1 cellular context compared by ENCODE assay signal in the genomic region with DNA sequence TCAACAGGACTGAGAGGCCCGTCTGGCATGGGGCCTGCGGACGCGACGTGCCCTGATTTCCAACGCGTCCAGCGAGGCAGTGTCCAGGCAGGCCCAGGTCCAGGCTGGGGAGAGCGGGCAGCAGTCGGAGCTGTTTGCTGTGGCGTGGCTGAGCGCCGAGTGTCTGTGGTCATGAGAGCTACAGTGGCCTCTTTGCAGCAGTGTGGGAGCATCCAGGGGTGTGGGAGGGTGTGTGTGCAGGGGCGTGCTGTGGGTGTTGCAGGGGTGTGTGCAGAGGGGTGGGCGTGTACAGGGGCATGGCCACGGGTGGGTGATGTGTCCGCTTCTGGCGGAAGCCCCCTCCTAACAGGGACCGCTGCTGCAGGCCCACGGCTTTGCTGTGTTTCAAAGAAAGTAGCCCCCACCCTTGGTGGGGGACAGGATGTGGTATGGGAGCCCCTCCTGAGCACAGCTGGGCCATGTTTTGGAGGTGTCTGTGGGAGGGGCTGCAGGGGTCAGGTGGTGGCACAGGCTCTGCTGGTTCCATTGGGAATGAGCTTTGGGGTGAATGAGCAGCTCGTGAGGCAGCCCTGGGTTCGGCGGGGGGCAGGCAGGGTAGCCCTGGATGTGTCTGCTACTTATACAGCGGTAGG.
TF ChIP-seq lines count a peak whose summit lies in the region.

No MANE protein-coding gene starts in this region.

TF ChIP-seq in HepG2, 621 proteins besides CTCF, POLR2A, EP300 and RAD21:
- TF ChIP-seq EZH2 (conservative IDR thresholded peaks at IDR 0.05; ENCODE audit: low read depth, low read length) (no peak), SCMH1 (CRISPR knock-in tag; IDR thresholded peaks at IDR 0.05; ENCODE audit: borderline replicate concordance) (no peak), ZNF850 (CRISPR knock-in tag; conservative IDR thresholded peaks at IDR 0.05) (no peak), CENPT (CRISPR knock-in tag; IDR thresholded peaks at IDR 0.05; ENCODE audit: low read depth) (no peak), KAT7 (CRISPR knock-in tag; IDR thresholded peaks at IDR 0.05; ENCODE audit: borderline replicate concordance) (no peak), ZNF773 (CRISPR knock-in tag; IDR thresholded peaks at IDR 0.05; ENCODE audit: borderline replicate concordance) (no peak), ZNF24 (IDR thresholded peaks at IDR 0.05) (no peak), NCOR1 (IDR thresholded peaks at IDR 0.05; ENCODE audit: borderline replicate concordance, low read length) (no peak), CEBPB (IDR thresholded peaks at IDR 0.05; ENCODE audit: borderline replicate concordance, low read depth, low read length) (no peak), HNRNPL (IDR thresholded peaks at IDR 0.05; ENCODE audit: low read depth, low read length) (no peak), ZNF224 (CRISPR knock-in tag; IDR thresholded peaks at IDR 0.05) (no peak), ERF (CRISPR knock-in tag; IDR thresholded peaks at IDR 0.05) (no peak), RBAK (CRISPR knock-in tag; IDR thresholded peaks at IDR 0.05) (no peak)
- TF ChIP-seq, protein P1, sequence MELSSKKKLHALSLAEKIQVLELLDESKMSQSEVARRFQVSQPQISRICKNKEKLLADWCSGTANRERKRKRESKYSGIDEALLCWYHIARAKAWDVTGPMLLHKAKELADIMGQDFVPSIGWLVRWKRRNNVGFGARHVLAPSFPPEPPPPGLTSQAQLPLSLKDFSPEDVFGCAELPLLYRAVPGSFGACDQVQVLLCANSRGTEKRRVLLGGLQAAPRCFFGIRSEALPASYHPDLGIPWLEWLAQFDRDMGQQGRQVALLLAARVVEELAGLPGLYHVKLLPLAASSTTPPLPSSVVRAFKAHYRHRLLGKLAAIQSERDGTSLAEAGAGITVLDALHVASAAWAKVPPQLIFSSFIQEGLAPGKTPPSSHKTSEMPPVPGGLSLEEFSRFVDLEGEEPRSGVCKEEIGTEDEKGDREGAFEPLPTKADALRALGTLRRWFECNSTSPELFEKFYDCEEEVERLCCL (CRISPR knock-in tag; IDR thresholded peaks at IDR 0.05; ENCODE audit: borderline replicate concordance) = no peak
- TF ChIP-seq, protein P2, sequence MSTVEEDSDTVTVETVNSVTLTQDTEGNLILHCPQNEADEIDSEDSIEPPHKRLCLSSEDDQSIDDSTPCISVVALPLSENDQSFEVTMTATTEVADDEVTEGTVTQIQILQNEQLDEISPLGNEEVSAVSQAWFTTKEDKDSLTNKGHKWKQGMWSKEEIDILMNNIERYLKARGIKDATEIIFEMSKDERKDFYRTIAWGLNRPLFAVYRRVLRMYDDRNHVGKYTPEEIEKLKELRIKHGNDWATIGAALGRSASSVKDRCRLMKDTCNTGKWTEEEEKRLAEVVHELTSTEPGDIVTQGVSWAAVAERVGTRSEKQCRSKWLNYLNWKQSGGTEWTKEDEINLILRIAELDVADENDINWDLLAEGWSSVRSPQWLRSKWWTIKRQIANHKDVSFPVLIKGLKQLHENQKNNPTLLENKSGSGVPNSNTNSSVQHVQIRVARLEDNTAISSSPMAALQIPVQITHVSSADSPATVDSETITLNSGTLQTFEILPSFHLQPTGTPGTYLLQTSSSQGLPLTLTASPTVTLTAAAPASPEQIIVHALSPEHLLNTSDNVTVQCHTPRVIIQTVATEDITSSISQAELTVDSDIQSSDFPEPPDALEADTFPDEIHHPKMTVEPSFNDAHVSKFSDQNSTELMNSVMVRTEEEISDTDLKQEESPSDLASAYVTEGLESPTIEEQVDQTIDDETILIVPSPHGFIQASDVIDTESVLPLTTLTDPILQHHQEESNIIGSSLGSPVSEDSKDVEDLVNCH (CRISPR knock-in tag; IDR thresholded peaks at IDR 0.05) = no peak
- TF ChIP-seq, protein P3, sequence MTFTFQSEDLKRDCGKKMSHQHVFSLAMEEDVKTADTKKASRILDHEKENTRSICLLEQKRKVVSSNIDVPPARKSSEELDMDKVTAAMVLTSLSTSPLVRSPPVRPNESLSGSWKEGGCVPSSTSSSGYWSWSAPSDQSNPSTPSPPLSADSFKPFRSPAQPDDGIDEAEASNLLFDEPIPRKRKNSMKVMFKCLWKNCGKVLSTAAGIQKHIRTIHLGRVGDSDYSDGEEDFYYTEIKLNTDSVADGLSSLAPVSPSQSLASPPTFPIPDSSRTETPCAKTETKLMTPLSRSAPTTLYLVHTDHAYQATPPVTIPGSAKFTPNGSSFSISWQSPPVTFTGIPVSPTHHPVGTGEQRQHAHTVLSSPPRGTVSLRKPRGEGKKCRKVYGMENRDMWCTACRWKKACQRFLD (CRISPR knock-in tag; IDR thresholded peaks at IDR 0.05; ENCODE audit: borderline replicate concordance) = no peak
- TF ChIP-seq, protein P4, sequence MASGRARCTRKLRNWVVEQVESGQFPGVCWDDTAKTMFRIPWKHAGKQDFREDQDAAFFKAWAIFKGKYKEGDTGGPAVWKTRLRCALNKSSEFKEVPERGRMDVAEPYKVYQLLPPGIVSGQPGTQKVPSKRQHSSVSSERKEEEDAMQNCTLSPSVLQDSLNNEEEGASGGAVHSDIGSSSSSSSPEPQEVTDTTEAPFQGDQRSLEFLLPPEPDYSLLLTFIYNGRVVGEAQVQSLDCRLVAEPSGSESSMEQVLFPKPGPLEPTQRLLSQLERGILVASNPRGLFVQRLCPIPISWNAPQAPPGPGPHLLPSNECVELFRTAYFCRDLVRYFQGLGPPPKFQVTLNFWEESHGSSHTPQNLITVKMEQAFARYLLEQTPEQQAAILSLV (CRISPR knock-in tag; IDR thresholded peaks at IDR 0.05; ENCODE audit: borderline replicate concordance) = no peak
- TF ChIP-seq, protein P5, sequence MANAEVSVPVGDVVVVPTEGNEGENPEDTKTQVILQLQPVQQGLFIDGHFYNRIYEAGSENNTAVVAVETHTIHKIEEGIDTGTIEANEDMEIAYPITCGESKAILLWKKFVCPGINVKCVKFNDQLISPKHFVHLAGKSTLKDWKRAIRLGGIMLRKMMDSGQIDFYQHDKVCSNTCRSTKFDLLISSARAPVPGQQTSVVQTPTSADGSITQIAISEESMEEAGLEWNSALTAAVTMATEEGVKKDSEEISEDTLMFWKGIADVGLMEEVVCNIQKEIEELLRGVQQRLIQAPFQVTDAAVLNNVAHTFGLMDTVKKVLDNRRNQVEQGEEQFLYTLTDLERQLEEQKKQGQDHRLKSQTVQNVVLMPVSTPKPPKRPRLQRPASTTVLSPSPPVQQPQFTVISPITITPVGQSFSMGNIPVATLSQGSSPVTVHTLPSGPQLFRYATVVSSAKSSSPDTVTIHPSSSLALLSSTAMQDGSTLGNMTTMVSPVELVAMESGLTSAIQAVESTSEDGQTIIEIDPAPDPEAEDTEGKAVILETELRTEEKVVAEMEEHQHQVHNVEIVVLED (CRISPR knock-in tag; IDR thresholded peaks at IDR 0.05; ENCODE audit: borderline replicate concordance) = no peak
- TF ChIP-seq, protein P6, sequence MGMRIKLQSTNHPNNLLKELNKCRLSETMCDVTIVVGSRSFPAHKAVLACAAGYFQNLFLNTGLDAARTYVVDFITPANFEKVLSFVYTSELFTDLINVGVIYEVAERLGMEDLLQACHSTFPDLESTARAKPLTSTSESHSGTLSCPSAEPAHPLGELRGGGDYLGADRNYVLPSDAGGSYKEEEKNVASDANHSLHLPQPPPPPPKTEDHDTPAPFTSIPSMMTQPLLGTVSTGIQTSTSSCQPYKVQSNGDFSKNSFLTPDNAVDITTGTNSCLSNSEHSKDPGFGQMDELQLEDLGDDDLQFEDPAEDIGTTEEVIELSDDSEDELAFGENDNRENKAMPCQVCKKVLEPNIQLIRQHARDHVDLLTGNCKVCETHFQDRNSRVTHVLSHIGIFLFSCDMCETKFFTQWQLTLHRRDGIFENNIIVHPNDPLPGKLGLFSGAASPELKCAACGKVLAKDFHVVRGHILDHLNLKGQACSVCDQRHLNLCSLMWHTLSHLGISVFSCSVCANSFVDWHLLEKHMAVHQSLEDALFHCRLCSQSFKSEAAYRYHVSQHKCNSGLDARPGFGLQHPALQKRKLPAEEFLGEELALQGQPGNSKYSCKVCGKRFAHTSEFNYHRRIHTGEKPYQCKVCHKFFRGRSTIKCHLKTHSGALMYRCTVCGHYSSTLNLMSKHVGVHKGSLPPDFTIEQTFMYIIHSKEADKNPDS (CRISPR knock-in tag; IDR thresholded peaks at IDR 0.05) = no peak
